In the genomic region with DNA sequence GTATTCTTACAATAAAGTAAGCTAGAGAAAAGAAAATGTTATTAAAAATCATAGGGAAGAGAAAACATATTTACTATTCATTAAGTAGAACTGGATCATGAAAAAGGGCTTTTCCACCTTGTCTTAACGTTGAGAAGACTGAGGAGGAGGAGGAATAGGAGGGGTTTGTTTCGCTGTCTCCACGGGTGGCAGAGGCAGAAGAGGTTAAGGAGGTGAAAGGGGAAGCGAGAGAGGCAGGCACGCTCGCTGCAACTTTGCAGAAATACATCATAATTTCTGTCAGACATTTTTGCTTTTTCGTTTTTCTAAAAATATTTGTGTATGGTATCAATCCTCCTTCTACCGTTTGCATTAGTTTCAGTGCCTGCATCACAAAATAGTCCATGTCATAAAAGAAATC, we compare ENCODE assay signal across 2 cellular contexts.
A peak's percentile ranks its signal among the peaks of the same experiment; 100 is the strongest.
TF ChIP-seq lines count a peak whose summit lies in the region.

No MANE protein-coding gene starts in this region.

TF ChIP-seq in GM23338, 12 proteins besides CTCF, POLR2A, EP300 and RAD21:
- TF ChIP-seq EZH2phosphoT487 (IDR thresholded peaks at IDR 0.05; ENCODE audit: unreplicated experiment) = no peak
- no peak for TF ChIP-seq POLR2AphosphoS5 (IDR thresholded peaks at IDR 0.05; ENCODE audit: low read depth)
- TF ChIP-seq ZNF331 (CRISPR knock-in tag; IDR thresholded peaks at IDR 0.05; ENCODE audit: low read depth) = no peak
- TF ChIP-seq ETS1 (IDR thresholded peaks at IDR 0.05) = no peak
- no peak for TF ChIP-seq CREB1 (CRISPR knock-in tag; IDR thresholded peaks at IDR 0.05; ENCODE audit: low read depth)
- TF ChIP-seq REST (IDR thresholded peaks at IDR 0.05; ENCODE audit: unreplicated experiment) = no peak
- TF ChIP-seq ZNF462 (CRISPR knock-in tag; IDR thresholded peaks at IDR 0.05) = no peak
- no peak for TF ChIP-seq JUNB (IDR thresholded peaks at IDR 0.05; ENCODE audit: unreplicated experiment)

TF ChIP-seq in GM12878, 131 proteins besides CTCF, POLR2A, EP300 and RAD21:
- TF ChIP-seq SPI1 (IDR thresholded peaks at IDR 0.05; ENCODE audit: borderline replicate concordance, insufficient read depth, low read depth, low read length) (peak; percentile 6; the same call in 1 of the 2 replicates), ZNF687 (IDR thresholded peaks at IDR 0.05) (no peak)
TF ChIP-seq in GM12878: peak in this region for 1.
